Comparison of ENCODE assay signal across 8 cellular contexts in the genomic region with DNA sequence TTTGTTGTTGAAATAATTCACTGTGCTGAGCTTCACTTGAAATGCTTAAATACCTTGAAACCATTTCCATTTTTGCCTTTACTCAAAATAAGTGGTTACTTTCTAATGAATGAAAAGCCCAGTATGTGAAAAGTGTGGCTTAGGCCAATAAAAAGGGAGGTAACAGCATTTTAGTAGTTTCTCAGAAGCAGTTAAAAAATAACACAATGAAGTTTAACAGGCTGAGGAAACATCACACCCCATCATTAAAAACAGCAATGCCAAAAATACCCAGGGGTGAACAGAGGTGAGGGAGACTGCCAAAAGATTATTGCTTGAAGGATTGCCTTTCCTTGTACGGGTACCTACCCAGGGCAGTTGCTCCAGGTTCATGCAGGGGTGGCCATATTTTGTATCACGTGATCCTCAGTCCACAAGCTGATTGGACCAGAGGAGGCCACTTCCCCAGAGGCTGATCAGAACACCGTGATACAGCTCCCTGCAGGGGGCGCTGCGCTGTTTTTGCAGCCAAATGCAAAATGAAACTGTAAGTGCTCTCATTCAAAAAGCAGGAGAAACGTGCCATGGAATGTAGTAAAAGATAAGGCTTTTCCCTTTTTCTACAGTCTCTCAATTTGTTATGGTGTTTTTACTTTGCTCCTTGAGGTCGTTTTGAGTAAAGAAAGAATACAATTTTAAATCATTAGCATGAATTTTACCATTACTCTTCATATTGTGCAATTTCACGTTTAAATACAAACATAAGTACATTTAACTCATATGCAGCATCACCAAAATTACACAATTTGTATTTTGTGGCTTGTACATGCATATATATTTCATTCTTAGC.
A peak's percentile ranks its signal among the peaks of the same experiment; 100 is the strongest.
DNase-seq lines count a peak whose midpoint lies in the region; ATAC-seq, FAIRE-seq and TF ChIP-seq lines count a peak whose summit lies in the region.

No MANE protein-coding gene starts in this region.

- peak overlapping the region; percentile 49 for H3K27ac ChIP-seq in foreskin keratinocyte
- no peak overlapping the region for H3K27ac ChIP-seq in neuronal stem cell (replicated peaks; ENCODE audit: low read length)

- H3K14ac ChIP-seq in neuronal stem cell (ENCODE audit: low read length): no peak overlapping the region

- no peaks in the 10 kb centered on the region for H3K27me3 ChIP-seq in foreskin keratinocyte
- H3K27me3 ChIP-seq in neuronal stem cell (ENCODE audit: control insufficient read depth in 3 of 3, insufficient read depth in 3 of 3, low read depth in 1 of 3, low read length in 3 of 3): no peaks in the 10 kb centered on the region

- no peak for TF ChIP-seq POLR2A in GM12892 (IDR thresholded peaks at IDR 0.05; ENCODE audit: low read depth, low read length)

- no peak overlapping the region for H3K4me3 ChIP-seq in neuronal stem cell (ENCODE audit: low read length in 2 of 2)

- peaks cover 0 to 6% of the 10 kb centered on the region in 2 donors for H3K9me3 ChIP-seq in neuronal stem cell (replicated peaks in 1 of 2; ENCODE audit: control insufficient read depth in 2 of 2, insufficient read depth in 1 of 2, low read depth in 1 of 2, low read length in 2 of 2)

- no peak overlapping the region for H2BK5ac ChIP-seq in neuronal stem cell (ENCODE audit: low read length)

- no peak overlapping the region for H4K8ac ChIP-seq in neuronal stem cell (ENCODE audit: low read depth, low read length)

- no peak overlapping the region for H2BK15ac ChIP-seq in neuronal stem cell (ENCODE audit: low read length)

- H3K36me3 ChIP-seq in neuronal stem cell (replicated peaks in 1 of 2; ENCODE audit: control insufficient read depth in 2 of 2, insufficient read depth in 2 of 2, low read length in 2 of 2): no peaks in the 10 kb centered on the region

- peak overlapping the region; percentile 58 for H2AFZ ChIP-seq in neuronal stem cell (ENCODE audit: low read length)

- no peak overlapping the region for H3K27ac Mint-ChIP-seq in activated T-cell treated with anti-CD3 and anti-CD28 coated beads, Interleukin-2, amount 50 U/mL, for 72 hours
- H3K27ac Mint-ChIP-seq in stimulated activated memory B cell treated with anti-CD40 and anti-IgM and Interleukin-4, amounts not matched to agents 10 μg/mL and 1 μg/mL and 100 μg/mL, for 72 hours: no peak overlapping the region

- no peak overlapping the region for H4K91ac ChIP-seq in neuronal stem cell (ENCODE audit: low read depth, low read length, poor library complexity)

- H2AK5ac ChIP-seq in neuronal stem cell (ENCODE audit: low read depth, low read length): no peak overlapping the region

- no CpG with 5 or more reads among the region's 8 CpGs for WGBS in neuronal stem cell (ENCODE audit: extremely low coverage in 2 of 2, insufficient read length in 2 of 2, insufficient replicate concordance in 1 of 2), 2 donors

- no peak overlapping the region for H2BK12ac ChIP-seq in neuronal stem cell (ENCODE audit: low read length)

- no peak overlapping the region for H3K23ac ChIP-seq in neuronal stem cell (ENCODE audit: low read depth, low read length, poor library complexity)

- H3K4ac ChIP-seq in neuronal stem cell (ENCODE audit: low read length): no peak overlapping the region

- no peak overlapping the region for H3K4me2 ChIP-seq in neuronal stem cell (ENCODE audit: insufficient read depth, low read length, poor library complexity, severe bottlenecking)

- peaks cover under 1% of the 10 kb centered on the region for H3K27me3 Mint-ChIP-seq in activated T-cell treated with anti-CD3 and anti-CD28 coated beads, Interleukin-2, amount 50 U/mL, for 72 hours (ENCODE audit: low read depth)
- peaks cover 20% of the 10 kb centered on the region for H3K27me3 Mint-ChIP-seq in stimulated activated memory B cell treated with anti-CD40 and anti-IgM and Interleukin-4, amounts not matched to agents 10 μg/mL and 1 μg/mL and 100 μg/mL, for 72 hours

- peak overlapping the region in 1 of 2 donors; percentile 37 for H3K4me3 Mint-ChIP-seq in activated T-cell treated with anti-CD3 and anti-CD28 coated beads, Interleukin-2, amount 50 U/mL, for 72 hours
- no peak overlapping the region for H3K4me3 Mint-ChIP-seq in stimulated activated memory B cell treated with anti-CD40 and anti-IgM and Interleukin-4, amounts not matched to agents 10 μg/mL and 1 μg/mL and 100 μg/mL, for 72 hours

- H3K36me3 Mint-ChIP-seq in activated T-cell treated with anti-CD3 and anti-CD28 coated beads, Interleukin-2, amount 50 U/mL, for 72 hours (ENCODE audit: insufficient read depth in 2 of 2): peaks cover 0 to 5% of the 10 kb centered on the region in 2 donors
- peaks cover 6% of the 10 kb centered on the region for H3K36me3 Mint-ChIP-seq in stimulated activated memory B cell treated with anti-CD40 and anti-IgM and Interleukin-4, amounts not matched to agents 10 μg/mL and 1 μg/mL and 100 μg/mL, for 72 hours

- H3K4me1 ChIP-seq in foreskin keratinocyte (peaks cover 19% of the 10 kb centered on the region), neuronal stem cell (ENCODE audit: control insufficient read depth in 2 of 2, insufficient read depth in 1 of 2, low read depth in 1 of 2, low read length in 2 of 2) (peaks cover 0 to 5% of the 10 kb centered on the region in 2 donors)

- peak; percentile 96 for DNase-seq in A172 (ENCODE audit: low spot score)
- DNase-seq in GM12892 (ENCODE audit: insufficient read length): peak; percentile 14
- peak; percentile 68 to 89 for DNase-seq in NCI-H526 (lab: John Stamatoyannopoulos, UW)
- DNase-seq in activated T-cell treated with anti-CD3 and anti-CD28 coated beads, Interleukin-2, amount 50 U/mL, for 72 hours: peak; percentile 64 to 71
- DNase-seq in foreskin keratinocyte: peak; percentile 72 to 84
- peak; percentile 31 for DNase-seq in neuronal stem cell (ENCODE audit: low spot score)
- peak; percentile 82 for DNase-seq in ureter (ENCODE audit: low spot score)

- H3K9ac ChIP-seq in neuronal stem cell (ENCODE audit: low read depth, low read length, poor library complexity): no peak overlapping the region

- peak; percentile 66 to 68 for ATAC-seq in activated T-cell treated with anti-CD3 and anti-CD28 coated beads, Interleukin-2, amount 50 U/mL, for 72 hours (replicated peaks in 1 of 2)
- ATAC-seq in foreskin keratinocyte: peak; percentile 78
- ATAC-seq in stimulated activated memory B cell treated with anti-CD40 and anti-IgM and Interleukin-4, amounts not matched to agents 10 μg/mL and 1 μg/mL and 100 μg/mL, for 72 hours: no peak

- H3K4me1 Mint-ChIP-seq in activated T-cell treated with anti-CD3 and anti-CD28 coated beads, Interleukin-2, amount 50 U/mL, for 72 hours (ENCODE audit: low read depth): peaks cover 22% of the 10 kb centered on the region
- peaks cover 4% of the 10 kb centered on the region for H3K4me1 Mint-ChIP-seq in stimulated activated memory B cell treated with anti-CD40 and anti-IgM and Interleukin-4, amounts not matched to agents 10 μg/mL and 1 μg/mL and 100 μg/mL, for 72 hours

- no peak overlapping the region for H2BK120ac ChIP-seq in neuronal stem cell (ENCODE audit: low read depth, low read length)

- no peak for FAIRE-seq in GM12892 (lab: Jason Lieb, UNC)

- H3K79me1 ChIP-seq in neuronal stem cell (ENCODE audit: low read depth, low read length): no peaks in the 10 kb centered on the region

- H3K18ac ChIP-seq in neuronal stem cell (ENCODE audit: low read length): no peak overlapping the region

- H3K9me3 Mint-ChIP-seq in activated T-cell treated with anti-CD3 and anti-CD28 coated beads, Interleukin-2, amount 50 U/mL, for 72 hours: peaks cover 2 to 3% of the 10 kb centered on the region in 2 donors
- peaks cover 7% of the 10 kb centered on the region for H3K9me3 Mint-ChIP-seq in stimulated activated memory B cell treated with anti-CD40 and anti-IgM and Interleukin-4, amounts not matched to agents 10 μg/mL and 1 μg/mL and 100 μg/mL, for 72 hours

- peak; percentile 94 for TF ChIP-seq CTCF in foreskin keratinocyte (conservative IDR thresholded peaks at IDR 0.05)

Comparison
In these comparisons a context has a peak if more than half of its experiments do, and no peak if none do; other contexts are left out.
1. DNase-seq: peak in every context shown above with its lines; median percentile 96 in A172; 82 in ureter; 78 in NCI-H526; 78 in foreskin keratinocyte; 68 in activated T-cell treated with anti-CD3 and anti-CD28 coated beads, Interleukin-2, amount 50 U/mL, for 72 hours; 31 in neuronal stem cell; 14 in GM12892.